Comparison of ENCODE assay signal across 20 cellular contexts in the genomic region with DNA sequence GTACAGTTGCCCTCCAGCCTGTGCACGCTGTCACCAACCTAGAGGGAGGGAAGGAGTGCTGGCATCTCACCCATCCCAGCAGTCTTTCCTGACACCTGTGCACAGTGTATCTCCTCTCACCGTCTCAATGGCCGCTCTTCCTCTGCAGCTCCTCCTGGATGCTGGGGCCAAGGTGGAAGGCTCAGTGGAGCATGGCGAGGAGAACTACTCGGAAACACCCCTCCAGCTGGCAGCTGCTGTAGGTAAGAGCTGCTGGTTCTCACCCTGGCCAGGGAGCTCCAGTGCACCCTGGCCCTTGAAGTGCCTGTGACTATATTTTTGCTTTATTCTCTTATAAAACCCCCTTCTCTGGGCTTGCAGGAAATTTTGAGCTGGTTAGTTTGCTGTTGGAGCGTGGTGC.
"Had no signal": no experiment of that assay in that cellular context is flagged by ENCODE, and none has a peak within 500 bp of the region (broad histone marks: within the 10 kb centered on the region; RNA-seq: fewer than 3 reads in every experiment).

No MANE protein-coding gene starts in this region.

- H3K36me3 Mint-ChIP-seq: mesothelial cell of epicardium, naive B cell had no signal

- H3K27ac Mint-ChIP-seq: mesothelial cell of epicardium had no signal

- H3K27ac ChIP-seq: coronary artery, dorsolateral prefrontal cortex, esophagus muscularis mucosa, foreskin keratinocyte, gastrocnemius medialis, heart right ventricle, left lung, lower lobe of right lung had no signal

- ATAC-seq: foreskin keratinocyte, gastrocnemius medialis, heart right ventricle, left cardiac atrium, left lung, left ventricle myocardium superior, lower lobe of right lung, mucosa of descending colon had no signal

- DNase-seq: dermis blood vessel endothelial cell; dorsolateral prefrontal cortex; effector CD4-positive, alpha-beta T cell; effector memory CD4-positive, alpha-beta T cell; foreskin keratinocyte; gastrocnemius medialis; glutamatergic neuron; head of caudate nucleus; heart right ventricle; hippocampal formation; left cardiac atrium; left lung; left ventricle myocardium superior; lower lobe of right lung; mesenchymal stem cell; mucosa of descending colon; naive B cell had no signal

- H3K4me3 ChIP-seq: coronary artery, dorsolateral prefrontal cortex, esophagus muscularis mucosa, gastrocnemius medialis, heart right ventricle, left lung, lower lobe of right lung, mucosa of descending colon had no signal

- H3K9me3 Mint-ChIP-seq: mesothelial cell of epicardium, naive B cell had no signal

- H3K9me3 ChIP-seq: esophagus muscularis mucosa, gastrocnemius medialis, heart right ventricle, left lung, lower lobe of right lung, mucosa of descending colon had no signal

- H3K4me1 ChIP-seq: esophagus muscularis mucosa, foreskin keratinocyte, gastrocnemius medialis, heart right ventricle, left lung, lower lobe of right lung had no signal

- H3K27me3 ChIP-seq: foreskin keratinocyte, gastrocnemius medialis, left lung had no signal

- H3K36me3 ChIP-seq: esophagus muscularis mucosa, gastrocnemius medialis, heart right ventricle, left lung, lower lobe of right lung had no signal
